Comparison of ENCODE assay signal across 29 cellular contexts in the genomic region with DNA sequence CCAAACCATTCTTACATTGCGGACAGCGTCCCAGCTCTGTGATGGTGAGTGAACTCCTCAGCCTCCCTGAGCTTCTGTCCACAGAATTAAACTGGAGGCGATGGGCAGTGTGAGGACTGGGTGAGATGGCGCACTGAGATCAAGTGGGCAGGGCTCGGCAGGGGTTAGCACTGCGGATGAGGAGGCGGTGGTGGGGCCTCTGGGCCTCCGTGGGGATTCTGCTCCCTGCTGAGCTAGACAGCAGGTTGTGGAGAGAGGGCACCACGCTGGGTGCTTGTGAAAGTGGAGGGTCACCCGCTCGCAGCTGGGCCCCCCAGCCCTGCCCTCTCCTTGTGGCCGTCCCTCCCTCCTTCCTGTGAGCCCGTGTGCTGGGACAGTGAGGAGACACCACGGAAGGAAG. TPM values are rescaled to one million over a fixed set of nuclear protein-coding genes. Genes with fewer than 3 reads are reported as not detected.
"Had no signal": no experiment of that assay in that cellular context is flagged by ENCODE, and none has a peak within 500 bp of the region (broad histone marks: within the 10 kb centered on the region; RNA-seq: fewer than 3 reads in every experiment).

No MANE protein-coding gene starts in this region.

- H3K4me3 Mint-ChIP-seq: activated naive CD4-positive, alpha-beta T cell treated with anti-CD3 and anti-CD28 coated beads, Interleukin-2, amount 50 U/mL, for 24 hours; activated naive CD8-positive, alpha-beta T cell treated with anti-CD3 and anti-CD28 coated beads, Interleukin-2, amount 50 U/mL, for 24 hours; activated T-helper 1 cell treated with anti-CD3 and anti-CD28 coated beads, Interleukin-12 subunit alpha, Interleukin-12 subunit beta, Interleukin-2, Interleukin-4 antibody, amounts not matched to agents 30 ng/mL and 10 ng/mL and 1 ng/mL, durations not matched to agents 14 hours and 24 hours and 36 hours; central memory CD8-positive, alpha-beta T cell; dendritic cell treated with granulocyte-macrophage colony-stimulating factor and Interleukin-4, amounts not matched to agents 40 ng/mL and 50 ng/mL, for 4 days; nephron progenitor cell; stimulated activated memory B cell treated with anti-CD40 and anti-IgM and Interleukin-4, amounts not matched to agents 10 μg/mL and 1 μg/mL and 100 μg/mL, for 72 hours had no signal

- ATAC-seq: activated naive CD8-positive, alpha-beta T cell treated with anti-CD3 and anti-CD28 coated beads, Interleukin-2, amount 50 U/mL, for 24 hours; gastrocnemius medialis; mucosa of descending colon; sciatic nerve; stimulated activated memory B cell treated with anti-CD40 and anti-IgM and Interleukin-4, amounts not matched to agents 10 μg/mL and 1 μg/mL and 100 μg/mL, for 72 hours had no signal

- DNase-seq: activated CD4-positive, alpha-beta T cell treated with anti-CD3 and anti-CD28 coated beads for 1 hour; activated CD4-positive, alpha-beta T cell treated with anti-CD3 and anti-CD28 coated beads, Interleukin-2, amount 50 U/mL, for 1 hour; activated CD8-positive, alpha-beta memory T cell treated with anti-CD3 and anti-CD28 coated beads for 24 hours; activated gamma-delta T cell treated with Interleukin-2 at 50 U/mL for 16 hours; activated naive CD8-positive, alpha-beta T cell treated with anti-CD3 and anti-CD28 coated beads, Interleukin-2, amount 50 U/mL, for 24 hours; activated T-cell treated with anti-CD3 and anti-CD28 coated beads, Interleukin-2, amount 50 U/mL, for 1 hour; gastrocnemius medialis; glutamatergic neuron; left ventricle myocardium inferior; mucosa of descending colon; nephron progenitor cell; ovary; stimulated activated CD4-positive, alpha-beta T cell treated with anti-CD3 and anti-CD28 coated beads, Interleukin-12 subunit alpha, Interleukin-12 subunit beta, amount 100 ng/mL, for 4 hours; stimulated activated CD4-positive, alpha-beta T cell treated with anti-CD3 and anti-CD28 coated beads, Interleukin-4, amount 100 ng/mL, for 1 hour; stimulated activated CD8-positive, alpha-beta memory T cell treated with anti-CD3 and anti-CD28 coated beads, Interleukin-4, amount 100 ng/mL, for 48 hours had no signal

- H3K4me1 Mint-ChIP-seq: activated naive CD4-positive, alpha-beta T cell treated with anti-CD3 and anti-CD28 coated beads, Interleukin-2, amount 50 U/mL, for 24 hours; activated naive CD8-positive, alpha-beta T cell treated with anti-CD3 and anti-CD28 coated beads, Interleukin-2, amount 50 U/mL, for 24 hours; central memory CD8-positive, alpha-beta T cell; stimulated activated memory B cell treated with anti-CD40 and anti-IgM and Interleukin-4, amounts not matched to agents 10 μg/mL and 1 μg/mL and 100 μg/mL, for 72 hours had no signal

- H3K4me3 ChIP-seq: breast epithelium, gastrocnemius medialis, left ventricle myocardium inferior, lung, mucosa of descending colon, ovary, skin epidermis, tibial nerve had no signal

- H3K36me3 Mint-ChIP-seq: activated naive CD4-positive, alpha-beta T cell treated with anti-CD3 and anti-CD28 coated beads, Interleukin-2, amount 50 U/mL, for 24 hours had no signal

- H3K9me3 Mint-ChIP-seq: activated naive CD4-positive, alpha-beta T cell treated with anti-CD3 and anti-CD28 coated beads, Interleukin-2, amount 50 U/mL, for 24 hours; activated naive CD8-positive, alpha-beta T cell treated with anti-CD3 and anti-CD28 coated beads, Interleukin-2, amount 50 U/mL, for 24 hours; activated T-helper 1 cell treated with anti-CD3 and anti-CD28 coated beads, Interleukin-12 subunit alpha, Interleukin-12 subunit beta, Interleukin-2, Interleukin-4 antibody, amounts not matched to agents 30 ng/mL and 10 ng/mL and 1 ng/mL, durations not matched to agents 14 hours and 24 hours and 36 hours; central memory CD8-positive, alpha-beta T cell; dendritic cell treated with granulocyte-macrophage colony-stimulating factor and Interleukin-4, amounts not matched to agents 40 ng/mL and 50 ng/mL, for 4 days; nephron progenitor cell; stimulated activated memory B cell treated with anti-CD40 and anti-IgM and Interleukin-4, amounts not matched to agents 10 μg/mL and 1 μg/mL and 100 μg/mL, for 72 hours had no signal

- H3K27me3 Mint-ChIP-seq: activated naive CD4-positive, alpha-beta T cell treated with anti-CD3 and anti-CD28 coated beads, Interleukin-2, amount 50 U/mL, for 24 hours; central memory CD8-positive, alpha-beta T cell; dendritic cell treated with granulocyte-macrophage colony-stimulating factor and Interleukin-4, amounts not matched to agents 40 ng/mL and 50 ng/mL, for 4 days; stimulated activated memory B cell treated with anti-CD40 and anti-IgM and Interleukin-4, amounts not matched to agents 10 μg/mL and 1 μg/mL and 100 μg/mL, for 72 hours had no signal

- H3K27ac Mint-ChIP-seq: activated naive CD4-positive, alpha-beta T cell treated with anti-CD3 and anti-CD28 coated beads, Interleukin-2, amount 50 U/mL, for 24 hours; activated naive CD8-positive, alpha-beta T cell treated with anti-CD3 and anti-CD28 coated beads, Interleukin-2, amount 50 U/mL, for 24 hours; activated T-helper 1 cell treated with anti-CD3 and anti-CD28 coated beads, Interleukin-12 subunit alpha, Interleukin-12 subunit beta, Interleukin-2, Interleukin-4 antibody, amounts not matched to agents 30 ng/mL and 10 ng/mL and 1 ng/mL, durations not matched to agents 14 hours and 24 hours and 36 hours; dendritic cell treated with granulocyte-macrophage colony-stimulating factor and Interleukin-4, amounts not matched to agents 40 ng/mL and 50 ng/mL, for 4 days; nephron progenitor cell; progenitor cell of endocrine pancreas; stimulated activated memory B cell treated with anti-CD40 and anti-IgM and Interleukin-4, amounts not matched to agents 10 μg/mL and 1 μg/mL and 100 μg/mL, for 72 hours had no signal

RNA-seq across cellular contexts. Expression of a gene that starts 25.6 kb away (rescaled TPM):
- total RNA-seq: epithelial cell of proximal tubule, myocyte, progenitor cell of endocrine pancreas, renal cortical epithelial cell had no signal
